In genomic region chr20:32447136-32448027, GRCh38 we compare ENCODE assay signal across 12 cellular contexts.
DNase-seq lines count a peak whose midpoint lies in the region; ATAC-seq and TF ChIP-seq lines count a peak whose summit lies in the region.
"Had no signal": no experiment of that assay in that cellular context is flagged by ENCODE, and none has a peak within 500 bp of the region (broad histone marks: within the 10 kb centered on the region; RNA-seq: fewer than 3 reads in every experiment).

No MANE protein-coding gene starts in this region.

- no peak overlapping the region for H3K27ac ChIP-seq in CD8-positive, alpha-beta T cell (ENCODE audit: low read depth, low read length)
- H3K27ac ChIP-seq in gastroesophageal sphincter (peak overlapping the region in 3 of 4 donors; percentile 54 to 62 (median 59)), osteoblast (ENCODE audit: low read depth, low read length) (no peak overlapping the region)

- TF ChIP-seq EP300 in gastroesophageal sphincter (IDR thresholded peaks at IDR 0.05): no peak

- no peaks in the 10 kb centered on the region for H3K27me3 Mint-ChIP-seq in CD8-positive, alpha-beta T cell (ENCODE audit: low read depth)
- no peaks in the 10 kb centered on the region for H3K27me3 Mint-ChIP-seq in T-helper 17 cell
- H3K27me3 Mint-ChIP-seq: activated CD8-positive, alpha-beta memory T cell treated with anti-CD3 and anti-CD28 coated beads, Interleukin-2, amount 10 ng/mL, durations not matched to agents 7 days and 5 days had no signal

- H3K27me3 ChIP-seq in CD8-positive, alpha-beta T cell (ENCODE audit: insufficient read depth, low read length): no peaks in the 10 kb centered on the region
- no peaks in the 10 kb centered on the region for H3K27me3 ChIP-seq in gastroesophageal sphincter
- no peaks in the 10 kb centered on the region for H3K27me3 ChIP-seq in osteoblast (ENCODE audit: insufficient read depth, low read length)

- no peaks in the 10 kb centered on the region for H3K9me3 ChIP-seq in CD8-positive, alpha-beta T cell (ENCODE audit: low read length)
- H3K9me3 ChIP-seq in T-helper 17 cell (ENCODE audit: control insufficient read depth, low read length, poor library complexity, severe bottlenecking): no peaks in the 10 kb centered on the region
- H3K9me3 ChIP-seq in gastroesophageal sphincter: no peaks in the 10 kb centered on the region
- H3K9me3 ChIP-seq in osteoblast (ENCODE audit: low read depth, low read length): no peaks in the 10 kb centered on the region

- no peak for TF ChIP-seq POLR2A in gastroesophageal sphincter (IDR thresholded peaks at IDR 0.05)

- DNase-seq in CD8-positive, alpha-beta T cell: no peak
- no peak for DNase-seq in T-helper 17 cell
- DNase-seq in osteoblast (ENCODE audit: insufficient read length, low spot score, missing footprints): peak; percentile 49
- DNase-seq in middle frontal gyrus (ENCODE audit: extremely low spot score, low spot score): no peak
- DNase-seq: activated CD8-positive, alpha-beta memory T cell treated with anti-CD3 and anti-CD28 coated beads, Interleukin-2, amount 10 ng/mL, durations not matched to agents 7 days and 5 days; NCI-H1694 treated with DMSO at 0.1 percent for 48 hours; NCI-H526 treated with DMSO at 0.1 percent for 48 hours had no signal

- ATAC-seq in CD8-positive, alpha-beta T cell: no peak
- ATAC-seq in T-helper 17 cell (no peak), gastroesophageal sphincter (no peak), HG03095 (IDR thresholded peaks at IDR 0.05; ENCODE audit: unreplicated experiment) (no peak), HG03469 (IDR thresholded peaks at IDR 0.05; ENCODE audit: unreplicated experiment) (no peak), HG02759 (IDR thresholded peaks at IDR 0.05; ENCODE audit: unreplicated experiment) (no peak)
- ATAC-seq: activated CD8-positive, alpha-beta memory T cell treated with anti-CD3 and anti-CD28 coated beads, Interleukin-2, amount 10 ng/mL, durations not matched to agents 7 days and 5 days had no signal

- H2AFZ ChIP-seq in osteoblast (ENCODE audit: low read length): no peak overlapping the region

- intact Hi-C loops in CD8-positive, alpha-beta T cell (cut with DNase I, micrococcal nuclease): loop anchor here (5.0 to 10.0 kb wide), 2 partner anchors 40 to 207 kb away; no protein-coding TSS in a partner anchor

- WGBS in gastroesophageal sphincter (ENCODE audit: low coverage in 1 of 2), 2 donors: 90% methylated on average over 6 of the region's 22 CpGs; no CpG with 5 or more reads in 1 of the 2 donors

- POLR2A ChIA-PET in CD8-positive, alpha-beta T cell (lab: Charles Lee): no interaction called here

- no peaks in the 10 kb centered on the region for H3K9me3 Mint-ChIP-seq in CD8-positive, alpha-beta T cell

- no peak for TF ChIP-seq CTCF in CD8-positive, alpha-beta T cell (IDR thresholded peaks at IDR 0.05)
- TF ChIP-seq CTCF in gastroesophageal sphincter (IDR thresholded peaks at IDR 0.05) (no peak), osteoblast (IDR thresholded peaks at IDR 0.05; ENCODE audit: extremely low read depth, low read depth, low read length) (no peak)

- peaks cover 36% of the 10 kb centered on the region for H3K36me3 ChIP-seq in CD8-positive, alpha-beta T cell (ENCODE audit: insufficient read depth, low read length)
- H3K36me3 ChIP-seq in gastroesophageal sphincter: peaks cover 0 to 78% of the 10 kb centered on the region in 2 donors
- H3K36me3 ChIP-seq in osteoblast (ENCODE audit: insufficient read depth, low read length): peaks cover 39% of the 10 kb centered on the region

- no peak overlapping the region for H3K4me3 ChIP-seq in CD8-positive, alpha-beta T cell (ENCODE audit: low read depth, low read length)
- no peak overlapping the region for H3K4me3 ChIP-seq in gastroesophageal sphincter
- H3K4me3 ChIP-seq in osteoblast (ENCODE audit: insufficient read depth, low read length): no peak overlapping the region
- H3K4me3 ChIP-seq: lung had no signal

- peak overlapping the region; percentile 81 for H3K27ac Mint-ChIP-seq in CD8-positive, alpha-beta T cell
- peak overlapping the region; percentile 81 for H3K27ac Mint-ChIP-seq in T-helper 17 cell

- H3K4me3 Mint-ChIP-seq in CD8-positive, alpha-beta T cell: no peak overlapping the region
- H3K4me3 Mint-ChIP-seq in T-helper 17 cell: no peak overlapping the region
- H3K4me3 Mint-ChIP-seq: activated CD8-positive, alpha-beta memory T cell treated with anti-CD3 and anti-CD28 coated beads, Interleukin-2, amount 10 ng/mL, durations not matched to agents 7 days and 5 days had no signal

- peaks cover 28% of the 10 kb centered on the region for H3K4me1 Mint-ChIP-seq in CD8-positive, alpha-beta T cell (ENCODE audit: low read depth)
- H3K4me1 Mint-ChIP-seq in T-helper 17 cell: peaks cover 29% of the 10 kb centered on the region

- peaks cover 9% of the 10 kb centered on the region for H3K79me2 ChIP-seq in osteoblast (ENCODE audit: insufficient read depth, low read length)

- peaks cover 23% of the 10 kb centered on the region for H3K4me1 ChIP-seq in CD8-positive, alpha-beta T cell (ENCODE audit: insufficient read depth, low read length)
- H3K4me1 ChIP-seq in gastroesophageal sphincter (peaks cover 0 to 69% (median 17%) of the 10 kb centered on the region in 3 donors), osteoblast (ENCODE audit: insufficient read depth, low read length) (peaks cover 3% of the 10 kb centered on the region)

- H3K36me3 Mint-ChIP-seq in CD8-positive, alpha-beta T cell: peaks cover 85% of the 10 kb centered on the region
- H3K36me3 Mint-ChIP-seq in T-helper 17 cell (ENCODE audit: low read depth): peaks cover 3% of the 10 kb centered on the region

- CTCF ChIA-PET in CD8-positive, alpha-beta T cell (lab: Charles Lee): no interaction called here

- peaks cover 56% of the 10 kb centered on the region for H4K20me1 ChIP-seq in osteoblast (ENCODE audit: insufficient read depth, low read length)

- H3K4me2 ChIP-seq in osteoblast (ENCODE audit: insufficient read depth, low read length): no peak overlapping the region

Comparison
In these comparisons a context has a peak if more than half of its experiments do, and no peak if none do; other contexts are left out.
1. H3K27ac ChIP-seq: peak in gastroesophageal sphincter (3 of 4); none in CD8-positive, alpha-beta T cell (single experiment) and osteoblast (single experiment).